Comparison of ENCODE assay signal across 23 cellular contexts in the genomic region with DNA sequence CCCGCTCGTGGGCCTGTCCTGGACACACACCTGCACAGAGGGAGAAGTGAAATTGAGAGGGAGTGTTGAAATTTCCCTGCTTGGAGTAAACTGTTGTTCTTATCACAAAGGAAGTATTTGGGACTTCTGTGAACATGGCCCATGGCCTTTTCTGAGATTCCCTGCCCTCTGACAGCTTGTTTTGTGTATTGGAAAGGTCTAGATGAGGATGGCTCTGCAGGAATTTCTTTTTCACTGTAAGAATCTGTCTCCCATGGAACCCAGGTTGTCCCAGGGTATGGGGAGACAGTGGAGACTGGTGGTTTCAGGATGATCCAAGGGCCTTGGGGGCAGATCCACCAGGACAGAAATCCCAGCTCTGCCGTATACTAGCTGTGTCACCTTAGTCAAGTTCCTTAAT.
"Had no signal": no experiment of that assay in that cellular context is flagged by ENCODE, and none has a peak within 500 bp of the region (broad histone marks: within the 10 kb centered on the region; RNA-seq: fewer than 3 reads in every experiment).

No MANE protein-coding gene starts in this region.

- H3K4me1 ChIP-seq: testis, thyroid gland, vagina had no signal

- H3K27ac ChIP-seq: left lung, ovary, right atrium auricular region, skin epidermis, stomach, testis, thyroid gland, transverse colon, upper lobe of left lung, vagina had no signal

- H3K27ac Mint-ChIP-seq: progenitor cell of endocrine pancreas; stimulated activated naive B cell treated with anti-CD40 and anti-IgM and Interleukin-4, amounts not matched to agents 10 μg/mL and 1 μg/mL and 100 μg/mL, for 72 hours had no signal

- H3K4me3 ChIP-seq: left lung, lung, ovary, right atrium auricular region, skin epidermis, stomach, testis, thyroid gland, transverse colon, upper lobe of left lung, vagina had no signal

- H3K9me3 Mint-ChIP-seq: naive thymus-derived CD8-positive, alpha-beta T cell; stimulated activated naive B cell treated with anti-CD40 and anti-IgM and Interleukin-4, amounts not matched to agents 10 μg/mL and 1 μg/mL and 100 μg/mL, for 72 hours had no signal

- H3K4me1 Mint-ChIP-seq: stimulated activated naive B cell treated with anti-CD40 and anti-IgM and Interleukin-4, amounts not matched to agents 10 μg/mL and 1 μg/mL and 100 μg/mL, for 72 hours had no signal

- H3K4me3 Mint-ChIP-seq: naive thymus-derived CD8-positive, alpha-beta T cell; stimulated activated naive B cell treated with anti-CD40 and anti-IgM and Interleukin-4, amounts not matched to agents 10 μg/mL and 1 μg/mL and 100 μg/mL, for 72 hours had no signal

- DNase-seq: hippocampal formation; kidney glomerular epithelial cell; left colon; left lung; naive thymus-derived CD8-positive, alpha-beta T cell; ovary; stimulated activated CD4-positive, alpha-beta T cell treated with anti-CD3 and anti-CD28 coated beads, Interleukin-12 subunit alpha, Interleukin-12 subunit beta, amount 100 ng/mL, for 4 hours; stimulated activated CD4-positive, alpha-beta T cell treated with anti-CD3 and anti-CD28 coated beads, Interleukin-15, amount 100 ng/mL, for 24 hours; stimulated activated CD4-positive, alpha-beta T cell treated with anti-CD3 and anti-CD28 coated beads, Interleukin-2, amount 100 ng/mL, for 24 hours; stimulated activated CD4-positive, alpha-beta T cell treated with anti-CD3 and anti-CD28 coated beads, Interleukin-4, amount 100 ng/mL, for 1 hour; stimulated activated naive B cell treated with anti-CD40 and anti-IgM and Interleukin-4, amounts not matched to agents 10 μg/mL and 1 μg/mL and 100 μg/mL, for 72 hours; stimulated activated naive CD8-positive, alpha-beta T cell treated with anti-CD3 and anti-CD28 coated beads, Interleukin-15, Interleukin-2, amounts not matched to agents 100 U/mL and 50 U/mL, for 24 hours; stomach; testis; thyroid gland; transverse colon; upper lobe of left lung had no signal

- H3K36me3 ChIP-seq: ovary, thyroid gland, transverse colon, vagina had no signal

- H3K27me3 ChIP-seq: left lung, ovary, right atrium auricular region, stomach, testis, thyroid gland, transverse colon, upper lobe of left lung, vagina had no signal

- H3K27me3 Mint-ChIP-seq: naive thymus-derived CD8-positive, alpha-beta T cell; progenitor cell of endocrine pancreas; stimulated activated naive B cell treated with anti-CD40 and anti-IgM and Interleukin-4, amounts not matched to agents 10 μg/mL and 1 μg/mL and 100 μg/mL, for 72 hours had no signal

- H3K9me3 ChIP-seq: left lung, ovary, right atrium auricular region, stomach, testis, thyroid gland, transverse colon, upper lobe of left lung, vagina had no signal

- ATAC-seq: left colon; left lung; naive thymus-derived CD8-positive, alpha-beta T cell; sciatic nerve; stimulated activated naive B cell treated with anti-CD40 and anti-IgM and Interleukin-4, amounts not matched to agents 10 μg/mL and 1 μg/mL and 100 μg/mL, for 72 hours; stimulated activated naive CD8-positive, alpha-beta T cell treated with anti-CD3 and anti-CD28 coated beads, Interleukin-15, Interleukin-2, amounts not matched to agents 100 U/mL and 50 U/mL, for 24 hours had no signal
